ENCODE assay signal across 17 cellular contexts in genomic region chr16:31485571-31485970, GRCh38. TPM values are rescaled to one million over a fixed set of nuclear protein-coding genes. Genes with fewer than 3 reads are reported as not detected.
DNase-seq lines count a peak whose midpoint lies in the region; ATAC-seq and TF ChIP-seq lines count a peak whose summit lies in the region.
"Had no signal": no experiment of that assay in that cellular context is flagged by ENCODE, and none has a peak within 500 bp of the region (broad histone marks: within the 10 kb centered on the region; RNA-seq: fewer than 3 reads in every experiment).

No MANE protein-coding gene starts in this region.

- CTCF ChIA-PET in CD4-positive, alpha-beta T cell (lab: Charles Lee), result no interaction called here

- ATAC-seq in CD4-positive, alpha-beta T cell (ENCODE audit: poor library complexity), result no peak
- ATAC-seq: A549 had no signal

- H3K27ac ChIP-seq in CD4-positive, alpha-beta T cell (ENCODE audit: low read depth, low read length), result no peak overlapping the region

- H3K4me1 Mint-ChIP-seq in CD4-positive, alpha-beta T cell (ENCODE audit: low read depth), result peaks cover 13% of the 10 kb centered on the region
- peaks cover 17% of the 10 kb centered on the region for H3K4me1 Mint-ChIP-seq in brain
- H3K4me1 Mint-ChIP-seq in nephron, result peaks cover 13% of the 10 kb centered on the region

- no peak overlapping the region for H3K27ac Mint-ChIP-seq in CD4-positive, alpha-beta T cell
- H3K27ac Mint-ChIP-seq in brain (peak overlapping the region in 1 of 5 experiments; percentile 8), nephron (peak overlapping the region in 1 of 3 experiments; percentile 31)
- H3K27ac Mint-ChIP-seq: CD14-positive monocyte had no signal

- H3K27me3 ChIP-seq in CD4-positive, alpha-beta T cell (ENCODE audit: control insufficient read depth, insufficient read depth, low read length), result no peaks in the 10 kb centered on the region
- peaks cover 12% of the 10 kb centered on the region; the same call in 1 of the 2 replicates for H3K27me3 ChIP-seq in MG63

- no peak overlapping the region for H3K4me3 ChIP-seq in MG63
- H3K4me3 ChIP-seq: A549 had no signal

- H3K9me3 Mint-ChIP-seq in CD4-positive, alpha-beta T cell, result no peaks in the 10 kb centered on the region
- H3K9me3 Mint-ChIP-seq in brain (no peaks in the 10 kb centered on the region), nephron (no peaks in the 10 kb centered on the region)

- no peaks in the 10 kb centered on the region for H3K27me3 Mint-ChIP-seq in CD4-positive, alpha-beta T cell
- H3K27me3 Mint-ChIP-seq in brain, result peaks cover 64% of the 10 kb centered on the region
- H3K27me3 Mint-ChIP-seq in nephron (ENCODE audit: low read depth), result peaks cover 55% of the 10 kb centered on the region

- no peaks in the 10 kb centered on the region for H3K36me3 ChIP-seq in MG63

- peaks cover 10% of the 10 kb centered on the region for H3K36me3 Mint-ChIP-seq in CD4-positive, alpha-beta T cell (ENCODE audit: low read depth)
- peaks cover 8% of the 10 kb centered on the region for H3K36me3 Mint-ChIP-seq in brain
- peaks cover 6% of the 10 kb centered on the region for H3K36me3 Mint-ChIP-seq in nephron (ENCODE audit: low read depth)

- intact Hi-C loops in CD4-positive, alpha-beta T cell (cut with DNase I, micrococcal nuclease), result loop anchor here in 1 of 2 experiments (10.0 kb wide), 1 partner anchor 229 kb away; a partner anchor contains a TSS

- no peak for TF ChIP-seq CTCF in CD4-positive, alpha-beta T cell (IDR thresholded peaks at IDR 0.05)
- TF ChIP-seq CTCF in brain (conservative IDR thresholded peaks at IDR 0.05), result no peak
- no peak for TF ChIP-seq CTCF in nephron (IDR thresholded peaks at IDR 0.05; ENCODE audit: unreplicated experiment in 3 of 3)

- no peak for DNase-seq in CD4-positive, alpha-beta T cell
- DNase-seq in MG63, result no peak
- no peak for DNase-seq in stimulated activated naive CD4-positive, alpha-beta T cell (lab: John Stamatoyannopoulos, UW)
- no peak for DNase-seq in NK-92 treated with Interleukin-12 subunit alpha and Interleukin-12 subunit beta, amount 100 ng/mL, for 24 hours (lab: John Stamatoyannopoulos, UW)
- DNase-seq: DMS79, HCEC 1CT, NCI-H1436, NCI-H2029 treated with DMSO at 0.1 percent for 48 hours, NCI-H510A, SHP77 had no signal

- H3K4me3 Mint-ChIP-seq in CD4-positive, alpha-beta T cell, result peak overlapping the region; percentile 31
- H3K4me3 Mint-ChIP-seq in brain, result peak overlapping the region in 4 of 5 experiments; percentile 20 to 86 (median 59)
- peak overlapping the region; percentile 42 to 88 (median 78) for H3K4me3 Mint-ChIP-seq in nephron

- no peaks in the 10 kb centered on the region for H3K9me3 ChIP-seq in CD4-positive, alpha-beta T cell (ENCODE audit: control insufficient read depth, low read length)
- H3K9me3 ChIP-seq in MG63, result no peaks in the 10 kb centered on the region
- H3K9me3 ChIP-seq: A549 had no signal

- POLR2A ChIA-PET in CD4-positive, alpha-beta T cell (lab: Charles Lee), result interaction anchor here (5.7 kb wide), 1 partner anchor 22 kb away, joined by 47 read pairs; the partner anchor contains the start of gene RUSF1

RNA-seq across cellular contexts. Expression of gene SLC5A2, which starts 2.6 kb away (rescaled TPM):
- total RNA-seq in CD4-positive, alpha-beta T cell, result 1 to 10 TPM; 4.1 to 5.3 TPM
- 3.7 TPM for polyA plus RNA-seq in brain (ENCODE audit: insufficient read depth, low read depth, low replicate concordance)
- total RNA-seq in MG63 (2014; rRNA removed; shearing (Covaris generic); ENCODE audit: low replicate concordance), result not detected in 2 replicates
- total RNA-seq: G401 had no signal
- polyA plus RNA-seq: CD14-positive monocyte had no signal

RNA-seq across cellular contexts. Expression of gene TGFB1I1, which starts 13.6 kb away (rescaled TPM):
- total RNA-seq in CD4-positive, alpha-beta T cell, result under 1 TPM; 0.36 to 0.42 TPM
- 15.8 TPM for polyA plus RNA-seq in brain (ENCODE audit: insufficient read depth, low read depth, low replicate concordance)
- total RNA-seq in MG63 (2014; rRNA removed; shearing (Covaris generic); ENCODE audit: low replicate concordance), result 39.1 and 48.1 TPM in 2 replicates

RNA-seq across cellular contexts. Expression of gene RUSF1, which starts 22.6 kb away (rescaled TPM):
- 10 to 100 TPM; 69.2 to 73.2 TPM for total RNA-seq in CD4-positive, alpha-beta T cell
- 103 TPM for polyA plus RNA-seq in brain (ENCODE audit: insufficient read depth, low read depth, low replicate concordance)
- 20.6 and 27.9 TPM in 2 replicates for total RNA-seq in MG63 (2014; rRNA removed; shearing (Covaris generic); ENCODE audit: low replicate concordance)

RNA-seq across cellular contexts. Expression of gene ARMC5, which starts 26.3 kb away (rescaled TPM):
- 10 to 100 TPM in 1 of 2 experiments, 1 to 10 TPM in 1; 8.5 to 10.8 TPM for total RNA-seq in CD4-positive, alpha-beta T cell
- polyA plus RNA-seq in brain (ENCODE audit: insufficient read depth, low read depth, low replicate concordance), result 19.2 TPM
- total RNA-seq in MG63 (2014; rRNA removed; shearing (Covaris generic); ENCODE audit: low replicate concordance), result 11.3 and 12.7 TPM in 2 replicates

RNA-seq across cellular contexts. Expression of gene AHSP, which starts 42.1 kb away (rescaled TPM):
- total RNA-seq in CD4-positive, alpha-beta T cell, result not detected
- polyA plus RNA-seq in brain (ENCODE audit: insufficient read depth, low read depth, low replicate concordance), result not detected
- not detected in 2 replicates for total RNA-seq in MG63 (2014; rRNA removed; shearing (Covaris generic); ENCODE audit: low replicate concordance)
- total RNA-seq: G401, HT-29 had no signal
- polyA plus RNA-seq: A549, IgD-negative memory B cell had no signal

Comparison
In these comparisons a context has a peak if more than half of its experiments do, and no peak if none do; other contexts are left out.
1. RNA of gene TGFB1I1, which starts 13.6 kb away (total RNA-seq): 39.1 to 48.1 TPM in MG63; 0.36 to 0.42 TPM in CD4-positive, alpha-beta T cell; every median in the first group is over 10 times any median in the second.
2. Peak in every context shown above with its lines, with median percentiles within 50 percentile points of each other: H3K4me3 Mint-ChIP-seq.